Comparison of ENCODE assay signal across 9 cellular contexts in the genomic region with DNA sequence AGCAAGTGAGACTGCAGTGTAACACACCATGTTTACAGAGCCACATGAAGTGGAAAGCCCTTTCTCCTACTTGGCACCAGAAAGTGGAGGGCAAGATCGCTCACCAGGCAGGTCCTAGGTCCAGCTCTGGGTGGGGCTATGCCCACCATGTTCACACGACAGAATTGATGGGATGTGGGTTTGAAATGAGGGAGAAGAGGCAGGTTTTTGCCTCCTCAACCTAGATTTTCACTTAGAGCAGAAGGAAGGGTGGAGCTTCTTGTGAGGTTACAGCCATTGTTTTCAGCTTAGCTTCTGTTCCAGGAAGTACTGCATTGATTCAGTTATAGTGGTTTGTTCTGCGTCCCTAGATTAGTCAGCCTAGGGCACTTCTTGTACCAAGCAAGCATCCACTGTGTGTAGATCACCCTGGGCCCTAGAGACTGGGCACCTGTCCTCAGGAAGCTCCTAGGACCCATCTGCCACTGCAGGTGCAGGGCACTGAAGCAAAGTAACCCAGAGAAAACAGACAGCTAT.
DNase-seq lines count a peak whose midpoint lies in the region; ATAC-seq lines count a peak whose summit lies in the region.
"Had no signal": no experiment of that assay in that cellular context is flagged by ENCODE, and none has a peak within 500 bp of the region (broad histone marks: within the 10 kb centered on the region; RNA-seq: fewer than 3 reads in every experiment).

No MANE protein-coding gene starts in this region.

- peak overlapping the region; percentile 58 to 66 for H3K4me3 ChIP-seq in duodenal mucosa (ENCODE audit: low read depth in 1 of 2, low read length in 2 of 2)
- H3K4me3 ChIP-seq: thyroid gland had no signal

- H3K9me3 ChIP-seq in duodenal mucosa (ENCODE audit: control insufficient read depth in 1 of 2, low read length in 2 of 2) = no peaks in the 10 kb centered on the region
- H3K9me3 ChIP-seq: thyroid gland had no signal

- no peaks in the 10 kb centered on the region for H3K36me3 ChIP-seq in duodenal mucosa (ENCODE audit: control insufficient read depth in 1 of 2, insufficient read depth in 2 of 2, low read length in 2 of 2)
- H3K36me3 ChIP-seq: thyroid gland had no signal

- H3K4me1 ChIP-seq in duodenal mucosa (ENCODE audit: control insufficient read depth in 1 of 2, insufficient read depth in 2 of 2, low read length in 2 of 2) = peaks cover 0 to 12% of the 10 kb centered on the region in 2 donors

- ATAC-seq in GM18909 (IDR thresholded peaks at IDR 0.05; ENCODE audit: poor library complexity, unreplicated experiment) (peak; percentile 47), HG02973 (IDR thresholded peaks at IDR 0.05; ENCODE audit: unreplicated experiment) (peak; percentile 42)

- peak overlapping the region; percentile 8 to 17 for H3K9ac ChIP-seq in duodenal mucosa (ENCODE audit: low read depth in 1 of 2, low read length in 2 of 2)

- DNase-seq in T-helper 2 cell (peak in 3 of 5 experiments; percentile 24 to 95 (median 55)), GM19240 (ENCODE audit: insufficient read length, low spot score) (no peak), NCI-H2081 treated with DMSO at 0.1 percent for 48 hours (lab: John Stamatoyannopoulos, UW) (no peak), superior temporal gyrus (ENCODE audit: extremely low spot score) (no peak)
- peak; percentile 33 for DNase-seq in stimulated activated naive CD4-positive, alpha-beta T cell treated with Interleukin-2 at 50 U/mL for 16 hours (lab: John Stamatoyannopoulos, UW)

- no peaks in the 10 kb centered on the region for H3K27me3 ChIP-seq in duodenal mucosa (ENCODE audit: control insufficient read depth in 1 of 2, insufficient read depth in 2 of 2, low read length in 2 of 2)
- H3K27me3 ChIP-seq: thyroid gland had no signal

- peak overlapping the region; percentile 26 for H3K27ac ChIP-seq in duodenal mucosa (ENCODE audit: low read depth, low read length)
- H3K27ac ChIP-seq: thyroid gland had no signal

Comparison
In these comparisons a context has a peak if more than half of its experiments do, and no peak if none do; other contexts are left out.
1. DNase-seq: peak in T-helper 2 cell (3 of 5) and stimulated activated naive CD4-positive, alpha-beta T cell treated with Interleukin-2 at 50 U/mL for 16 hours (single experiment); none in GM19240 (single experiment), NCI-H2081 treated with DMSO at 0.1 percent for 48 hours (single experiment) and superior temporal gyrus (single experiment).